Comparison of ENCODE assay signal across 8 cellular contexts in genomic region chr2:102520009-102520408, GRCh38. TPM values are rescaled to one million over a fixed set of nuclear protein-coding genes. Genes with fewer than 3 reads are reported as not detected.
DNase-seq lines count a peak whose midpoint lies in the region; TF ChIP-seq lines count a peak whose summit lies in the region.

No MANE protein-coding gene starts in this region.

- no peak overlapping the region for H3K27ac ChIP-seq in esophagus muscularis mucosa (replicated peaks in 1 of 4)

- peak; percentile 42 for DNase-seq in activated naive CD4-positive, alpha-beta T cell treated with anti-CD3 and anti-CD28 coated beads for 36 hours
- DNase-seq in activated naive CD4-positive, alpha-beta T cell treated with anti-CD3 and anti-CD28 coated beads, Interleukin-2, amount 50 U/mL, for 16 hours = no peak
- DNase-seq in HFFc6 (no peak), NCI-H2081 treated with DMSO at 0.1 percent for 48 hours (lab: John Stamatoyannopoulos, UW) (peak; percentile 1), astrocyte of the hippocampus (ENCODE audit: low read depth, low spot score) (peak; percentile 39), medulla oblongata (ENCODE audit: extremely low spot score) (peak; percentile 29), esophagus muscularis mucosa (ENCODE audit: extremely low spot score) (no peak)
- DNase-seq in T-helper 2 cell treated with Interferon-gamma antibody and Interleukin-4, amounts not matched to agents 5 μg/mL and 100 μg/mL, for 36 hours (ENCODE audit: low spot score) = no peak

- no peaks in the 10 kb centered on the region for H3K9me3 Mint-ChIP-seq in activated naive CD4-positive, alpha-beta T cell treated with anti-CD3 and anti-CD28 coated beads for 36 hours
- H3K9me3 Mint-ChIP-seq in HFFc6 = no peaks in the 10 kb centered on the region
- no peaks in the 10 kb centered on the region for H3K9me3 Mint-ChIP-seq in T-helper 2 cell treated with Interferon-gamma antibody and Interleukin-4, amounts not matched to agents 5 μg/mL and 100 μg/mL, for 36 hours

- no peak overlapping the region for H3K4me3 Mint-ChIP-seq in activated naive CD4-positive, alpha-beta T cell treated with anti-CD3 and anti-CD28 coated beads for 36 hours
- no peak overlapping the region for H3K4me3 Mint-ChIP-seq in HFFc6
- H3K4me3 Mint-ChIP-seq in T-helper 2 cell treated with Interferon-gamma antibody and Interleukin-4, amounts not matched to agents 5 μg/mL and 100 μg/mL, for 36 hours = no peak overlapping the region

- H3K4me3 ChIP-seq in esophagus muscularis mucosa = no peak overlapping the region

- intact Hi-C loops in activated naive CD4-positive, alpha-beta T cell treated with anti-CD3 and anti-CD28 coated beads for 36 hours (cut with micrococcal nuclease) = loop anchor here (1.0 kb wide), 4 partner anchors 72 to 286 kb away; no protein-coding TSS in a partner anchor
- intact Hi-C loops in esophagus muscularis mucosa (cut with DNase I) = no loop called here

- H3K27ac Mint-ChIP-seq in activated naive CD4-positive, alpha-beta T cell treated with anti-CD3 and anti-CD28 coated beads for 36 hours = no peak overlapping the region
- H3K27ac Mint-ChIP-seq in HFFc6 = no peak overlapping the region
- H3K27ac Mint-ChIP-seq in T-helper 2 cell treated with Interferon-gamma antibody and Interleukin-4, amounts not matched to agents 5 μg/mL and 100 μg/mL, for 36 hours = no peak overlapping the region

- CTCF ChIA-PET in activated naive CD4-positive, alpha-beta T cell treated with anti-CD3 and anti-CD28 coated beads for 36 hours (lab: Charles Lee) = interaction anchor here (0.7 to 2.4 kb wide), 5 partner anchors 13 to 286 kb away, joined by 3 to 12 read pairs (median 6); partner anchors contain the start of gene SLC9A4

- H3K36me3 Mint-ChIP-seq in activated naive CD4-positive, alpha-beta T cell treated with anti-CD3 and anti-CD28 coated beads for 36 hours (ENCODE audit: low read depth) = no peaks in the 10 kb centered on the region
- H3K36me3 Mint-ChIP-seq in HFFc6 (ENCODE audit: low read depth) = no peaks in the 10 kb centered on the region
- H3K36me3 Mint-ChIP-seq in T-helper 2 cell treated with Interferon-gamma antibody and Interleukin-4, amounts not matched to agents 5 μg/mL and 100 μg/mL, for 36 hours (ENCODE audit: low read depth) = no peaks in the 10 kb centered on the region

- no peaks in the 10 kb centered on the region for H3K27me3 ChIP-seq in esophagus muscularis mucosa

- H3K27me3 Mint-ChIP-seq in activated naive CD4-positive, alpha-beta T cell treated with anti-CD3 and anti-CD28 coated beads for 36 hours (ENCODE audit: low read depth) = peaks cover 2% of the 10 kb centered on the region
- peaks cover 7% of the 10 kb centered on the region; the same call in 1 of the 2 replicates for H3K27me3 Mint-ChIP-seq in HFFc6 (ENCODE audit: insufficient read depth)
- H3K27me3 Mint-ChIP-seq in T-helper 2 cell treated with Interferon-gamma antibody and Interleukin-4, amounts not matched to agents 5 μg/mL and 100 μg/mL, for 36 hours (ENCODE audit: low read depth) = peaks cover 7% of the 10 kb centered on the region

- no peak for TF ChIP-seq POLR2A in esophagus muscularis mucosa (IDR thresholded peaks at IDR 0.05; ENCODE audit: low read depth)

- TF ChIP-seq CTCF in HFFc6 (IDR thresholded peaks at IDR 0.05) (peak; percentile 72), esophagus muscularis mucosa (IDR thresholded peaks at IDR 0.05) (peak in 1 of 3 experiments; percentile 18)

- H3K36me3 ChIP-seq in esophagus muscularis mucosa = no peaks in the 10 kb centered on the region

- H3K4me1 Mint-ChIP-seq in activated naive CD4-positive, alpha-beta T cell treated with anti-CD3 and anti-CD28 coated beads for 36 hours (ENCODE audit: low read depth) = no peaks in the 10 kb centered on the region
- no peaks in the 10 kb centered on the region; the same call in 1 of the 2 replicates for H3K4me1 Mint-ChIP-seq in HFFc6 (ENCODE audit: low read depth)
- H3K4me1 Mint-ChIP-seq in T-helper 2 cell treated with Interferon-gamma antibody and Interleukin-4, amounts not matched to agents 5 μg/mL and 100 μg/mL, for 36 hours (ENCODE audit: low read depth) = no peaks in the 10 kb centered on the region

- H3K4me1 ChIP-seq in esophagus muscularis mucosa = no peaks in the 10 kb centered on the region

- H3K9me3 ChIP-seq in esophagus muscularis mucosa = no peaks in the 10 kb centered on the region

- TF ChIP-seq EP300 in esophagus muscularis mucosa (IDR thresholded peaks at IDR 0.05) = no peak

- WGBS in esophagus muscularis mucosa = 35% methylated on average over 2 of the region's 2 CpGs

RNA-seq across cellular contexts. Expression of gene SLC9A4, which starts 47.0 kb away (rescaled TPM):
- under 1 TPM; 0.07 to 0.10 TPM for total RNA-seq in activated naive CD4-positive, alpha-beta T cell treated with anti-CD3 and anti-CD28 coated beads for 36 hours
- total RNA-seq in HFFc6 (2021; fragmentation: NEBNext Ultra II Directional; extraction: Animal tissue kit (Norgen Biotek cat#: 25700)) = under 1 TPM in 1 of 6 experiments, not detected in 5; 0.05 TPM
- not detected for total RNA-seq in esophagus muscularis mucosa

Comparison
In these comparisons a context has a peak if more than half of its experiments do, and no peak if none do; other contexts are left out.
1. DNase-seq: peak in activated naive CD4-positive, alpha-beta T cell treated with anti-CD3 and anti-CD28 coated beads for 36 hours (single experiment), NCI-H2081 treated with DMSO at 0.1 percent for 48 hours (single experiment), astrocyte of the hippocampus (single experiment) and medulla oblongata (single experiment); none in activated naive CD4-positive, alpha-beta T cell treated with anti-CD3 and anti-CD28 coated beads, Interleukin-2, amount 50 U/mL, for 16 hours (single experiment), HFFc6 (single experiment), esophagus muscularis mucosa (single experiment) and T-helper 2 cell treated with Interferon-gamma antibody and Interleukin-4, amounts not matched to agents 5 μg/mL and 100 μg/mL, for 36 hours (single experiment).